Comparison of ENCODE assay signal across 8 cellular contexts in genomic region chr10:33028515-33028914, GRCh38.
DNase-seq lines count a peak whose midpoint lies in the region; ATAC-seq lines count a peak whose summit lies in the region.
"Not testable (repeated sequence)": the region's sequence is repeated elsewhere in the genome, so short reads cannot be mapped to it uniquely, and the experiment has no call there.

No MANE protein-coding gene starts in this region.

- peaks cover 98% of the 10 kb centered on the region for H3K4me1 ChIP-seq in CD4-positive, alpha-beta memory T cell (ENCODE audit: insufficient read depth, low read length)
- H3K4me1 ChIP-seq in naive thymus-derived CD4-positive, alpha-beta T cell (ENCODE audit: control insufficient read depth in 2 of 2, insufficient read depth in 2 of 2, low read length in 2 of 2), result peaks cover 18 to 44% of the 10 kb centered on the region in 2 donors

- intact Hi-C loops in CD4-positive, alpha-beta memory T cell (cut with micrococcal nuclease), result loop anchor here (1.0 to 5.0 kb wide), 5 partner anchors 18 to 127 kb away; no protein-coding TSS in a partner anchor
- intact Hi-C loops in naive thymus-derived CD4-positive, alpha-beta T cell (cut with micrococcal nuclease), result loop anchor here in 1 of 2 donors (5.0 kb wide), 1 partner anchor 109 kb away; no protein-coding TSS in a partner anchor

- CTCF ChIA-PET in CD4-positive, alpha-beta memory T cell (lab: Charles Lee; ENCODE audit: partially characterized antibody), result interaction anchor here (2.0 to 11.9 kb wide), 2 partner anchors 17 to 88 kb away, joined by 8 to 75 read pairs; no protein-coding TSS in a partner anchor
- CTCF ChIA-PET in naive thymus-derived CD4-positive, alpha-beta T cell (lab: Charles Lee), result interaction anchor here (0.6 to 0.7 kb wide), 2 partner anchors 87 to 590 kb away, joined by 4 read pairs; no protein-coding TSS in a partner anchor

- peak; percentile 42 for ATAC-seq in activated naive CD8-positive, alpha-beta T cell treated with anti-CD3 and anti-CD28 coated beads, Interleukin-2, amount 10 ng/mL, durations not matched to agents 7 days and 5 days (ENCODE audit: low read depth)
- peak; percentile 78 for ATAC-seq in naive thymus-derived CD4-positive, alpha-beta T cell

- peak overlapping the region; percentile 41 to 89 (median 62) for H3K4me3 Mint-ChIP-seq in CD4-positive, alpha-beta memory T cell
- H3K4me3 Mint-ChIP-seq in activated naive CD8-positive, alpha-beta T cell treated with anti-CD3 and anti-CD28 coated beads, Interleukin-2, amount 10 ng/mL, durations not matched to agents 7 days and 5 days, result not testable (repeated sequence)
- H3K4me3 Mint-ChIP-seq in naive thymus-derived CD4-positive, alpha-beta T cell, result peak overlapping the region in 8 of 10 donors; percentile 18 to 74 (median 50)

- not testable (repeated sequence) for H3K36me3 Mint-ChIP-seq in CD4-positive, alpha-beta memory T cell; activated naive CD8-positive, alpha-beta T cell treated with anti-CD3 and anti-CD28 coated beads, Interleukin-2, amount 10 ng/mL, durations not matched to agents 7 days and 5 days; naive thymus-derived CD4-positive, alpha-beta T cell

- H3K36me3 ChIP-seq in CD4-positive, alpha-beta memory T cell (ENCODE audit: insufficient read depth, low read length); naive thymus-derived CD4-positive, alpha-beta T cell (ENCODE audit: control insufficient read depth in 2 of 3, insufficient read depth in 3 of 3, low read length in 3 of 3): not testable (repeated sequence)

- not testable (repeated sequence) for H3K9me3 ChIP-seq in CD4-positive, alpha-beta memory T cell (ENCODE audit: control insufficient read depth in 1 of 2, low read length in 2 of 2); naive thymus-derived CD4-positive, alpha-beta T cell (ENCODE audit: control insufficient read depth in 2 of 3, low read length in 3 of 3)

- H3K27ac ChIP-seq in CD4-positive, alpha-beta memory T cell (ENCODE audit: low read depth, low read length); naive thymus-derived CD4-positive, alpha-beta T cell (ENCODE audit: low read depth, low read length): not testable (repeated sequence)

- H3K4me1 Mint-ChIP-seq in CD4-positive, alpha-beta memory T cell, result peaks cover 65 to 91% (median 78%) of the 10 kb centered on the region in 4 donors
- H3K4me1 Mint-ChIP-seq in activated naive CD8-positive, alpha-beta T cell treated with anti-CD3 and anti-CD28 coated beads, Interleukin-2, amount 10 ng/mL, durations not matched to agents 7 days and 5 days, result not testable (repeated sequence)
- peaks cover 16 to 51% (median 46%) of the 10 kb centered on the region in 7 donors for H3K4me1 Mint-ChIP-seq in naive thymus-derived CD4-positive, alpha-beta T cell

- not testable (repeated sequence) for H3K9me3 Mint-ChIP-seq in CD4-positive, alpha-beta memory T cell; activated naive CD8-positive, alpha-beta T cell treated with anti-CD3 and anti-CD28 coated beads, Interleukin-2, amount 10 ng/mL, durations not matched to agents 7 days and 5 days; naive thymus-derived CD4-positive, alpha-beta T cell

- not testable (repeated sequence) for H3K4me3 ChIP-seq in CD4-positive, alpha-beta memory T cell (ENCODE audit: low read length in 2 of 2); naive thymus-derived CD4-positive, alpha-beta T cell (ENCODE audit: low read length)

- H3K27ac Mint-ChIP-seq in CD4-positive, alpha-beta memory T cell, result peak overlapping the region; percentile 87 to 96 (median 93)
- H3K27ac Mint-ChIP-seq in activated naive CD8-positive, alpha-beta T cell treated with anti-CD3 and anti-CD28 coated beads, Interleukin-2, amount 10 ng/mL, durations not matched to agents 7 days and 5 days, result not testable (repeated sequence)
- H3K27ac Mint-ChIP-seq in naive thymus-derived CD4-positive, alpha-beta T cell, result peak overlapping the region in 8 of 9 donors; percentile 49 to 88 (median 62)

- DNase-seq in CD4-positive, alpha-beta memory T cell, result peak; percentile 60 to 75 (median 73)
- DNase-seq in T follicular helper cell (ENCODE audit: low read depth), result peak; percentile 20
- peak; percentile 38 for DNase-seq in activated CD4-positive, alpha-beta T cell treated with anti-CD3 and anti-CD28 coated beads for 48 hours
- DNase-seq in activated CD8-positive, alpha-beta memory T cell treated with anti-CD3 and anti-CD28 coated beads, Interleukin-2, amount 50 U/mL, for 4 hours, result peak; percentile 29
- peak; percentile 74 for DNase-seq in activated effector memory CD4-positive, alpha-beta T cell treated with anti-CD3 and anti-CD28 coated beads, Interleukin-2, amount 50 U/mL, for 16 hours
- DNase-seq in activated naive CD8-positive, alpha-beta T cell treated with anti-CD3 and anti-CD28 coated beads, Interleukin-2, amount 10 ng/mL, durations not matched to agents 7 days and 5 days, result not testable (repeated sequence)
- DNase-seq in naive thymus-derived CD4-positive, alpha-beta T cell, result peak in 7 of 9 donors; percentile 14 to 57 (median 28)
- DNase-seq in stimulated activated naive CD4-positive, alpha-beta T cell treated with Interleukin-2 at 50 U/mL for 16 hours (lab: John Stamatoyannopoulos, UW), result peak; percentile 35

- H3K27me3 ChIP-seq in CD4-positive, alpha-beta memory T cell (ENCODE audit: insufficient read depth, low read length); naive thymus-derived CD4-positive, alpha-beta T cell (ENCODE audit: control insufficient read depth in 2 of 2, insufficient read depth in 2 of 2, low read length in 2 of 2): not testable (repeated sequence)

- POLR2A ChIA-PET in CD4-positive, alpha-beta memory T cell (lab: Charles Lee; ENCODE audit: partially characterized antibody), result interaction anchor here (0.6 to 5.9 kb wide), 24 partner anchors 10 to 125 kb away, joined by 3 to 80 read pairs (median 4); no protein-coding TSS in a partner anchor
- POLR2A ChIA-PET in activated naive CD8-positive, alpha-beta T cell treated with anti-CD3 and anti-CD28 coated beads, Interleukin-2, amount 10 ng/mL, durations not matched to agents 7 days and 5 days (lab: Charles Lee), result interaction anchor here (0.7 kb wide), 2 partner anchors 108 to 717 kb away, joined by 3 read pairs; no protein-coding TSS in a partner anchor
- POLR2A ChIA-PET in naive thymus-derived CD4-positive, alpha-beta T cell (lab: Charles Lee), result interaction anchor here (1.0 kb wide), 1 partner anchor 98 kb away, joined by 3 read pairs; no protein-coding TSS in a partner anchor

- H3K27me3 Mint-ChIP-seq in CD4-positive, alpha-beta memory T cell; activated naive CD8-positive, alpha-beta T cell treated with anti-CD3 and anti-CD28 coated beads, Interleukin-2, amount 10 ng/mL, durations not matched to agents 7 days and 5 days; naive thymus-derived CD4-positive, alpha-beta T cell: not testable (repeated sequence)
